1 cellular context compared by ENCODE assay signal in the genomic region with DNA sequence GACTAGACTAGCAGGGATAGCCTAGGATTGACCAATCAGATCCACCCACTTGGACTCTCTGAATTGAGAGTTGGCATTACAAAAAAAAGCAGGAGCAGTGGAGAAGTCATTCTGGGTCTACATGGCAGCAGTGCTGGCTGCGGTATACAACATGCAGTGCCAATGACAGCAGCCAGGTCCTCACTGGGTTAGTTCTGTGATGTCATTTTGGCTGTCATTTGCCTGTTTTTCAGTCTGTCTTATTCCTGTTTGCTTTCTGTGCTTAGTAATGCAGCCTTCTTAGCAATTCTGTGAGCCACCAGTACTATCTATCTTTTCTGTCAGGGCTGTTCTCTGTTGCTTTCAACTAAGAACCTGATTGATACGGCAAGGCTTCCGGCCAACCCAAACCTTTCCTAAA.
TF ChIP-seq lines count a peak whose summit lies in the region.

No MANE protein-coding gene starts in this region.

TF ChIP-seq in IMR-90, 13 proteins besides CTCF, POLR2A, EP300 and RAD21 (continued from another document):
- TF ChIP-seq, protein P1, sequence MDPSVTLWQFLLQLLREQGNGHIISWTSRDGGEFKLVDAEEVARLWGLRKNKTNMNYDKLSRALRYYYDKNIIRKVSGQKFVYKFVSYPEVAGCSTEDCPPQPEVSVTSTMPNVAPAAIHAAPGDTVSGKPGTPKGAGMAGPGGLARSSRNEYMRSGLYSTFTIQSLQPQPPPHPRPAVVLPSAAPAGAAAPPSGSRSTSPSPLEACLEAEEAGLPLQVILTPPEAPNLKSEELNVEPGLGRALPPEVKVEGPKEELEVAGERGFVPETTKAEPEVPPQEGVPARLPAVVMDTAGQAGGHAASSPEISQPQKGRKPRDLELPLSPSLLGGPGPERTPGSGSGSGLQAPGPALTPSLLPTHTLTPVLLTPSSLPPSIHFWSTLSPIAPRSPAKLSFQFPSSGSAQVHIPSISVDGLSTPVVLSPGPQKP (IDR thresholded peaks at IDR 0.05; ENCODE audit: borderline replicate concordance, low read depth, low read length): no peak
- TF ChIP-seq SMC3 (IDR thresholded peaks at IDR 0.05; ENCODE audit: low read depth, low read length): no peak
- TF ChIP-seq MAFK (IDR thresholded peaks at IDR 0.05; ENCODE audit: low read depth, low read length): no peak
TF ChIP-seq in IMR-90: peak in this region for 0.
